9 cellular contexts compared by ENCODE assay signal in genomic region chr17:16013943-16014407, GRCh38. TPM values are rescaled to one million over a fixed set of nuclear protein-coding genes. Genes with fewer than 3 reads are reported as not detected.
DNase-seq lines count a peak whose midpoint lies in the region; ATAC-seq, FAIRE-seq and TF ChIP-seq lines count a peak whose summit lies in the region.
"Had no signal": no experiment of that assay in that cellular context is flagged by ENCODE, and none has a peak within 500 bp of the region (broad histone marks: within the 10 kb centered on the region; RNA-seq: fewer than 3 reads in every experiment).

No MANE protein-coding gene starts in this region.

- DNase-seq in HT-29 (ENCODE audit: low spot score) (peak; percentile 54), brain microvascular endothelial cell (peak; percentile 65), left colon (no peak), OCI-M2 (lab: John Stamatoyannopoulos, UW; ENCODE audit: unreplicated experiment) (no peak), lower leg skin (ENCODE audit: low spot score in 2 of 2) (no peak)
- DNase-seq: NCI-H1417 treated with DMSO at 0.1 percent for 48 hours had no signal

- intact Hi-C loops in left colon (cut with DNase I, micrococcal nuclease) (no loop called here), lower leg skin (cut with DNase I; ENCODE audit: low total_unique reads) (no loop called here)

- in situ Hi-C loops in brain microvascular endothelial cell (cut with HindIII; ENCODE audit: low pct_ligation_motif_present, low sequenced_read_pairs): no loop called here

- no peaks in the 10 kb centered on the region for H3K27me3 ChIP-seq in brain microvascular endothelial cell (replicated peaks)

- no peak for TF ChIP-seq POLR2A in lower leg skin (IDR thresholded peaks at IDR 0.05)

- TF ChIP-seq CTCF in brain microvascular endothelial cell (IDR thresholded peaks at IDR 0.05; ENCODE audit: low read depth, low read length, missing control alignments) (peak; percentile 72), lower leg skin (IDR thresholded peaks at IDR 0.05) (no peak)

- peaks cover 21% of the 10 kb centered on the region for H3K36me3 ChIP-seq in brain microvascular endothelial cell (replicated peaks)

- peak; percentile 27 for FAIRE-seq in A204.1 (lab: Jason Lieb, UNC)

- ATAC-seq in left colon (peak; percentile 60), HG03097 (IDR thresholded peaks at IDR 0.05; ENCODE audit: low FRiP score, unreplicated experiment) (no peak), HG02798 (IDR thresholded peaks at IDR 0.05; ENCODE audit: poor library complexity, unreplicated experiment) (no peak)

- 39 to 44% methylated on average over 3 of the region's 3 CpGs for WGBS in lower leg skin, 2 donors

- peak overlapping the region; percentile 41 for H3K27ac ChIP-seq in brain microvascular endothelial cell

- H3K4me3 ChIP-seq in brain microvascular endothelial cell (ENCODE audit: low read depth, low read length) (no peak overlapping the region), lower leg skin (ENCODE audit: low read depth, poor library complexity, severe bottlenecking) (no peak overlapping the region)

RNA-seq across cellular contexts. Expression of gene TTC19, which starts 14.4 kb away (rescaled TPM):
- total RNA-seq in HT-29 (2014; rRNA removed; shearing (Covaris generic)): 45.8 and 52.5 TPM in 2 replicates
- 10 to 100 TPM; 50.7 to 53.6 TPM for total RNA-seq in left colon
- 10 to 100 TPM; 56.9 to 81.2 (median 63.3) TPM for total RNA-seq in lower leg skin

RNA-seq across cellular contexts. Expression of gene ZSWIM7, which starts 14.5 kb away (rescaled TPM):
- total RNA-seq in HT-29 (2014; rRNA removed; shearing (Covaris generic)): 12.2 and 20.3 TPM in 2 replicates
- 10 to 100 TPM; 22.4 to 23.5 TPM for total RNA-seq in left colon
- 10 to 100 TPM; 11.1 to 16.5 (median 13.1) TPM for total RNA-seq in lower leg skin

Comparison
In these comparisons a context has a peak if more than half of its experiments do, and no peak if none do; other contexts are left out.
1. DNase-seq: peak in HT-29 (single experiment) and brain microvascular endothelial cell (single experiment); none in left colon (0 of 2), OCI-M2 (single experiment) and lower leg skin (0 of 2).